8 cellular contexts compared by ENCODE assay signal in the genomic region with DNA sequence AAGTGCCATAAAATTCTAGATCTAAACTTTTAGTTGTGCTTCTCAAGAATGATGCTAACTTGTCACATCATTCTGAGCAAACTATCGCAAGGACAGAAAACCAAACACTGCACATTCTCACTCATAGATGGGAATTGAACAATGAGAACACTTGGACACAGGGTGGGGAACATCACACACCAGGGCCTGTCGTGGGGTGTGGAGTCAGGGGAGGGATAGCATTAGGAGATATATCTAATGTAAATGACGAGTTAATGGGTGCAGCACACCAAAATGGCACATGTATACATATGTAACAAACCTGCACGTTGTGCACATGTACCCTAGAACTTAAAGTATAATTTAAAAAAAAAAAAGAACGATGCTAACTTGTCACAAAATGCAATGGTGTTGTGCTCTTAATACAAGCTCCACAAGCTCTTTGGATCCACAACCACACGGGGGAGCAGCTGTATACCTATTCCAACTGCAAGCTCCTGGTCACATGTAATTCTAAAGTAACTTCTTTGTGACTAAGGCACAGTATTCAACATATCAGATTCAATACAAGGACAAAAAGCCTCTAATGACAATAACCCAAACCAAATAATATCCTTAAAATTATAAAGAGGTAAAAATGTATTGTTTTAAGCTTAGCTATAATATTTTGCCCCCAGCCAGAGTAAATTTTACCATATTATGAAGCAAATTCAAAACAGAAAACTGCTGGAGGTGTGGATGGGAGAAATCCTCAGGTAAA. TPM values are rescaled to one million over a fixed set of nuclear protein-coding genes. Genes with fewer than 3 reads are reported as not detected.
DNase-seq lines count a peak whose midpoint lies in the region; ATAC-seq and TF ChIP-seq lines count a peak whose summit lies in the region.
"Not testable (repeated sequence)": the region's sequence is repeated elsewhere in the genome, so short reads cannot be mapped to it uniquely, and the experiment has no call there.

No MANE protein-coding gene starts in this region.

- intact Hi-C loops in Caco-2 (cut with micrococcal nuclease; ENCODE audit: unreplicated experiment): loop anchor here (1.0 to 10.0 kb wide), 5 partner anchors 39 to 556 kb away; partner anchors contain the start of gene RAB3GAP2
- intact Hi-C loops in right lobe of liver (cut with DNase I): not testable (repeated sequence)

- not testable (repeated sequence) for H3K36me3 ChIP-seq in Caco-2 (ENCODE audit: control insufficient read depth, insufficient read depth, low read length); endodermal cell (ENCODE audit: control insufficient read depth, insufficient read depth, low read length); right lobe of liver

- not testable (repeated sequence) for H3K27me3 ChIP-seq in Caco-2 (replicated peaks; ENCODE audit: control insufficient read depth, insufficient read depth, low read length); endodermal cell (ENCODE audit: control insufficient read depth, insufficient read depth, low read length, poor library complexity, severe bottlenecking); right lobe of liver

- not testable (repeated sequence) for H3K9ac ChIP-seq in endodermal cell (ENCODE audit: extremely low read depth, low read length, poor library complexity, severe bottlenecking)

- not testable (repeated sequence) for H3K27ac ChIP-seq in endodermal cell (ENCODE audit: low read depth, low read length); right lobe of liver

- not testable (repeated sequence) for H3K9me3 ChIP-seq in Caco-2; endodermal cell (ENCODE audit: control insufficient read depth, low read length); right lobe of liver

- H3K4me3 ChIP-seq in Caco-2 (ENCODE audit: low read depth, low read length); endodermal cell (ENCODE audit: low read length); right lobe of liver: not testable (repeated sequence)

- H3K36me3 Mint-ChIP-seq in Caco-2 (ENCODE audit: insufficient read depth, unreplicated experiment): not testable (repeated sequence)
- peaks cover 10% of the 10 kb centered on the region for H3K36me3 Mint-ChIP-seq in endodermal cell (ENCODE audit: low read depth)

- BruUV-seq in Caco-2 (replicated peaks; lab: Mats Ljungman, UMichigan): not testable (repeated sequence)

- ATAC-seq in GM21367 (IDR thresholded peaks at IDR 0.05; ENCODE audit: unreplicated experiment) (peak; percentile 40), HG03575 (IDR thresholded peaks at IDR 0.05; ENCODE audit: extremely low read depth, insufficient number of reproducible peaks, low FRiP score, unreplicated experiment) (peak; percentile 25), right lobe of liver (peak; percentile 87 to 95 (median 92))

- H3K9me3 Mint-ChIP-seq in Caco-2 (ENCODE audit: unreplicated experiment); endodermal cell: not testable (repeated sequence)

- 49 to 100% methylated on average over 1 to 5 of the region's 6 CpGs for WGBS in endodermal cell (ENCODE audit: insufficient coverage in 1 of 2, insufficient read length in 1 of 2), 2 experiments
- WGBS in right lobe of liver (ENCODE audit: insufficient coverage, low coverage, low lambda C conversion rate, missing lambda C conversion rate): 52% methylated on average over 6 of the region's 6 CpGs

- TF ChIP-seq POLR2A in right lobe of liver (IDR thresholded peaks at IDR 0.05): not testable (repeated sequence)

- H3K27me3 Mint-ChIP-seq in Caco-2 (ENCODE audit: insufficient read depth, unreplicated experiment); endodermal cell (ENCODE audit: insufficient read depth): not testable (repeated sequence)

- TF ChIP-seq CTCF in Caco-2 (IDR thresholded peaks at IDR 0.05; ENCODE audit: insufficient read depth in 1 of 2, low read depth in 1 of 2, low read length in 1 of 2, severe bottlenecking in 1 of 2, unreplicated experiment in 1 of 2) (peak; percentile 29 to 73), endodermal cell (conservative IDR thresholded peaks at IDR 0.05) (peak; percentile 83), right lobe of liver (IDR thresholded peaks at IDR 0.05) (peak; percentile 55 to 62 (median 58))

- H3K27ac Mint-ChIP-seq in Caco-2 (ENCODE audit: unreplicated experiment); endodermal cell: not testable (repeated sequence)

- DNase-seq in Caco-2 (peak; percentile 58 to 59), NCI-H526 (lab: John Stamatoyannopoulos, UW) (peak; percentile 14 to 57), endodermal cell (peak; percentile 86), right lobe of liver (peak in 2 of 3 donors; percentile 43 to 59)
- peak; percentile 50 to 52 for DNase-seq in activated CD4-positive, alpha-beta T cell treated with anti-CD3 and anti-CD28 coated beads, Interleukin-2, amount 50 U/mL, for 48 hours
- peak in 2 of 3 donors; percentile 6 to 10 for DNase-seq in stimulated activated CD4-positive, alpha-beta T cell treated with anti-CD3 and anti-CD28 coated beads, TNF-alpha, amount 100 ng/mL, for 48 hours (ENCODE audit: low read depth in 3 of 3)

- H3K4me1 Mint-ChIP-seq in Caco-2 (ENCODE audit: low read depth, unreplicated experiment); endodermal cell: not testable (repeated sequence)

- not testable (repeated sequence) for H3K4me1 ChIP-seq in Caco-2; endodermal cell (ENCODE audit: control insufficient read depth, insufficient read depth, low read length); right lobe of liver

- CTCF ChIA-PET in Caco-2 (lab: Charles Lee): interaction anchor here (0.6 to 1.1 kb wide), 13 partner anchors 11 to 584 kb away, joined by 3 to 11 read pairs (median 4); no protein-coding TSS in a partner anchor

- not testable (repeated sequence) for H3K4me3 Mint-ChIP-seq in Caco-2 (ENCODE audit: unreplicated experiment); endodermal cell

- POLR2A ChIA-PET in Caco-2 (lab: Charles Lee): interaction anchor here (0.6 to 1.2 kb wide), 2 partner anchors 54 to 630 kb away, joined by 4 to 6 read pairs; partner anchors contain the start of gene RAB3GAP2

RNA-seq across cellular contexts. Expression of gene RAB3GAP2, which starts 53.7 kb away (rescaled TPM):
- total RNA-seq in Caco-2 (2022) (41.1 and 47.0 TPM in 2 replicates), endodermal cell (10 to 100 TPM; 39.3 to 50.4 TPM), right lobe of liver (10 to 100 TPM; 13.3 to 20.4 (median 18.4) TPM)
- 21.7 TPM for polyA plus RNA-seq in endodermal cell (2013, experiment 1 of 2)
- polyA plus RNA-seq in endodermal cell (2013, experiment 2 of 2): 21.9 TPM

Comparison
In these comparisons a context has a peak if more than half of its experiments do, and no peak if none do; other contexts are left out.
1. DNase-seq: peak in every context shown above with its lines; median percentile 86 in endodermal cell; 58 in Caco-2; 51 in activated CD4-positive, alpha-beta T cell treated with anti-CD3 and anti-CD28 coated beads, Interleukin-2, amount 50 U/mL, for 48 hours; 51 in right lobe of liver; 36 in NCI-H526; 8 in stimulated activated CD4-positive, alpha-beta T cell treated with anti-CD3 and anti-CD28 coated beads, TNF-alpha, amount 100 ng/mL, for 48 hours.
2. ATAC-seq: peak in every context shown above with its lines; median percentile 92 in right lobe of liver; 40 in GM21367; 25 in HG03575.